Comparison of ENCODE assay signal across 2 cellular contexts in genomic region chr15:62760506-62760905, GRCh38.
TF ChIP-seq lines count a peak whose summit lies in the region.

No MANE protein-coding gene starts in this region.

TF ChIP-seq in HepG2, 621 proteins besides CTCF, POLR2A, EP300 and RAD21 (continued from another document):
- TF ChIP-seq ELK4 (CRISPR knock-in tag; IDR thresholded peaks at IDR 0.05; ENCODE audit: borderline replicate concordance) (no peak), MAZ (IDR thresholded peaks at IDR 0.05; ENCODE audit: borderline replicate concordance, low read depth, low read length) (no peak), MAZ (CRISPR knock-in tag; IDR thresholded peaks at IDR 0.05; ENCODE audit: low read depth) (no peak), TEAD3 (CRISPR knock-in tag; optimal IDR thresholded peaks at IDR 0.05; ENCODE audit: borderline replicate concordance) (no peak), ZBTB21 (CRISPR knock-in tag; IDR thresholded peaks at IDR 0.05) (no peak), REPIN1 (CRISPR knock-in tag; IDR thresholded peaks at IDR 0.05; ENCODE audit: borderline replicate concordance, low read depth) (no peak), ZNF281 (CRISPR knock-in tag; IDR thresholded peaks at IDR 0.05; ENCODE audit: borderline replicate concordance) (no peak)

TF ChIP-seq in SK-N-SH treated with all-trans-retinoic acid at 6 μM for 48 hours, 23 proteins besides CTCF, POLR2A, EP300 and RAD21 (continued from another document):
- TF ChIP-seq ZFP30 (CRISPR knock-in tag; IDR thresholded peaks at IDR 0.05) = no peak
